ENCODE assay signal across 8 cellular contexts in the genomic region with DNA sequence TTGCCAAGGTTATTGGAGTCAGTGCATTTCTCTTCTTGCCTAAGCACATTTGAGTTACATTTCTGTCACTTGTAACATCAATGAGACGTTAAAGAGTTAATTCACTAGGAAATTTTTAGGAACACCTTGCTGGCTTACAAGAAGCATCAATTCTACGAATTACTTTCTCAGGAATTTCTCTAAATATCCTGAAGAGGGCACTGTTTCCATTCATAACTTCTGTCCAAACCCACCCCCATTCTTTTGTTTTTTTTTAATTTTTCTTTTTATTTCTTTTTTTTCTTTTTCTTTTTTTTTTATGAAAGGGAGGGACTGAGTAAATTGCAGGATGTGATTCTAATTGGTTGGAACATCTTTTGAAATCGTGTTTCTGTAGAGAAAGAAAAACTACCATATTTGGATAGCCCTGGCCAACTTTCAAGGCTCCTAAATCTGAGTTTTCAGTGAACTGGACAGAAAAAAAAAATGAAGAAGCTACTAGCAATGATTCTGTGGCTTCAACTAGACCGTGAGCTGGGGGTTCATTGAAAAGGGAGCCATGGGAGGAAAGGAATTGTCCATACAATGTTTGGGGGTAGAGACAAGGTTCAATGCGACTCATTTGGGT.
DNase-seq lines count a peak whose midpoint lies in the region; ATAC-seq and TF ChIP-seq lines count a peak whose summit lies in the region.

No MANE protein-coding gene starts in this region.

- H3K4me1 Mint-ChIP-seq in T-helper 17 cell = no peaks in the 10 kb centered on the region

- H3K27ac Mint-ChIP-seq in T-helper 17 cell = no peak overlapping the region

- no peaks in the 10 kb centered on the region for H3K27me3 Mint-ChIP-seq in T-helper 17 cell

- TF ChIP-seq POLR2A in GM18505 (IDR thresholded peaks at IDR 0.05; ENCODE audit: borderline replicate concordance, extremely low read depth, insufficient read depth, insufficient read length) = no peak

- peak; percentile 23 for ATAC-seq in T-helper 17 cell
- no peak for ATAC-seq in GM18505 (IDR thresholded peaks at IDR 0.05; ENCODE audit: unreplicated experiment)
- no peak for ATAC-seq in HG02610 (IDR thresholded peaks at IDR 0.05; ENCODE audit: unreplicated experiment)
- no peak for ATAC-seq in GM18873 (IDR thresholded peaks at IDR 0.05; ENCODE audit: low FRiP score, unreplicated experiment)

- peak overlapping the region; percentile 70 for H3K4me3 Mint-ChIP-seq in T-helper 17 cell

- H3K9me3 ChIP-seq in T-helper 17 cell (ENCODE audit: control insufficient read depth, low read length, poor library complexity, severe bottlenecking) = no peaks in the 10 kb centered on the region

- DNase-seq in AG09309 (ENCODE audit: low read depth) = no peak
- DNase-seq in T-helper 17 cell = no peak
- peak; percentile 28 for DNase-seq in germinal center (ENCODE audit: low spot score)
- DNase-seq in GM19240 (ENCODE audit: insufficient read length, low spot score) = no peak

- TF ChIP-seq CTCF in AG09309 (IDR thresholded peaks at IDR 0.05; ENCODE audit: control insufficient read depth, insufficient read depth, low read depth, low read length, missing control alignments) (peak; percentile 38), GM12874 (IDR thresholded peaks at IDR 0.05; ENCODE audit: insufficient read depth, low read depth, low read length) (peak; percentile 21; the same call in 1 of the 2 replicates)

- H3K36me3 Mint-ChIP-seq in T-helper 17 cell (ENCODE audit: low read depth) = no peaks in the 10 kb centered on the region

- no peak overlapping the region for H3K4me3 ChIP-seq in AG09309 (ENCODE audit: control insufficient read depth, low read depth, low read length)
